Comparison of ENCODE assay signal across 1 cellular context in the genomic region with DNA sequence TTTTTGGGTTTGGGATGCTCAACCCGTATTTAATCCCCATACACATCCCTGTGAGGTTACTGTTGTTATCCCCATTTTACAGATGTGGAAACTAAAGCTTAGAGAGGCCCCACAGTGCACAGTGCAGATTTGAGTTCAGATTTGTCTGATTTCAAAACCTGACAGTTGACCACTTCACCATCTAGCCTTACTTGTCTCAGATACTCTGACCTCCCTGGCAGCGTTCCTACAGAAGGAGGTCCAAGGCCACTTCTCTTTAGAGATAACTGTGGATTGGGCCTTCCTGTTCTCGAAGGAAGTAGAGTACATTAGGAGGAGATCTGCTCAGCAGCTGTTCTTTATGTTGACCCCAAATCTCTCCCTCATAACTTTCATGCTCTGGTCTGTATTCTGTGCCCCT.
TF ChIP-seq lines count a peak whose summit lies in the region.

No MANE protein-coding gene starts in this region.

TF ChIP-seq in WTC11, 78 proteins besides CTCF, POLR2A, EP300 and RAD21 (continued from another document):
- TF ChIP-seq, protein P1, sequence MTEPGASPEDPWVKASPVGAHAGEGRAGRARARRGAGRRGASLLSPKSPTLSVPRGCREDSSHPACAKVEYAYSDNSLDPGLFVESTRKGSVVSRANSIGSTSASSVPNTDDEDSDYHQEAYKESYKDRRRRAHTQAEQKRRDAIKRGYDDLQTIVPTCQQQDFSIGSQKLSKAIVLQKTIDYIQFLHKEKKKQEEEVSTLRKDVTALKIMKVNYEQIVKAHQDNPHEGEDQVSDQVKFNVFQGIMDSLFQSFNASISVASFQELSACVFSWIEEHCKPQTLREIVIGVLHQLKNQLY (CRISPR knock-in tag; IDR thresholded peaks at IDR 0.05), result no peak
- TF ChIP-seq, protein P2, sequence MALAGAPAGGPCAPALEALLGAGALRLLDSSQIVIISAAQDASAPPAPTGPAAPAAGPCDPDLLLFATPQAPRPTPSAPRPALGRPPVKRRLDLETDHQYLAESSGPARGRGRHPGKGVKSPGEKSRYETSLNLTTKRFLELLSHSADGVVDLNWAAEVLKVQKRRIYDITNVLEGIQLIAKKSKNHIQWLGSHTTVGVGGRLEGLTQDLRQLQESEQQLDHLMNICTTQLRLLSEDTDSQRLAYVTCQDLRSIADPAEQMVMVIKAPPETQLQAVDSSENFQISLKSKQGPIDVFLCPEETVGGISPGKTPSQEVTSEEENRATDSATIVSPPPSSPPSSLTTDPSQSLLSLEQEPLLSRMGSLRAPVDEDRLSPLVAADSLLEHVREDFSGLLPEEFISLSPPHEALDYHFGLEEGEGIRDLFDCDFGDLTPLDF (CRISPR knock-in tag; IDR thresholded peaks at IDR 0.05), result no peak
- no peak for TF ChIP-seq FOXJ3 (CRISPR knock-in tag; IDR thresholded peaks at IDR 0.05; ENCODE audit: borderline replicate concordance)
- no peak for TF ChIP-seq RORB (CRISPR knock-in tag; IDR thresholded peaks at IDR 0.05)
